ENCODE assay signal across 15 cellular contexts in genomic region chr1:115467196-115467595, GRCh38.
A peak's percentile ranks its signal among the peaks of the same experiment; 100 is the strongest.
DNase-seq lines count a peak whose midpoint lies in the region; ATAC-seq and TF ChIP-seq lines count a peak whose summit lies in the region.
"Had no signal": no experiment of that assay in that cellular context is flagged by ENCODE, and none has a peak within 500 bp of the region (broad histone marks: within the 10 kb centered on the region; RNA-seq: fewer than 3 reads in every experiment).

No MANE protein-coding gene starts in this region.

- no peak overlapping the region for H3K27ac Mint-ChIP-seq in activated CD8-positive, alpha-beta memory T cell treated with anti-CD3 and anti-CD28 coated beads, Interleukin-2, amount 10 ng/mL, durations not matched to agents 7 days and 5 days
- H3K27ac Mint-ChIP-seq in chondrocyte (ENCODE audit: unreplicated experiment), result no peak overlapping the region
- H3K27ac Mint-ChIP-seq: B cell; CD8-positive, alpha-beta T cell; GM23338 had no signal

- H3K27me3 Mint-ChIP-seq in activated CD8-positive, alpha-beta memory T cell treated with anti-CD3 and anti-CD28 coated beads, Interleukin-2, amount 10 ng/mL, durations not matched to agents 7 days and 5 days, result no peaks in the 10 kb centered on the region
- no peaks in the 10 kb centered on the region for H3K27me3 Mint-ChIP-seq in chondrocyte (ENCODE audit: low read depth)

- ATAC-seq in activated CD8-positive, alpha-beta memory T cell treated with anti-CD3 and anti-CD28 coated beads, Interleukin-2, amount 10 ng/mL, durations not matched to agents 7 days and 5 days, result no peak
- no peak for ATAC-seq in omental fat pad (ENCODE audit: low FRiP score)
- ATAC-seq: CD8-positive, alpha-beta T cell had no signal

- H3K9me3 Mint-ChIP-seq in activated CD8-positive, alpha-beta memory T cell treated with anti-CD3 and anti-CD28 coated beads, Interleukin-2, amount 10 ng/mL, durations not matched to agents 7 days and 5 days (ENCODE audit: low read depth), result no peaks in the 10 kb centered on the region
- no peaks in the 10 kb centered on the region for H3K9me3 Mint-ChIP-seq in chondrocyte (ENCODE audit: low read depth)
- H3K9me3 Mint-ChIP-seq: CD8-positive, alpha-beta T cell; GM23338 had no signal

- CTCF ChIA-PET in activated CD8-positive, alpha-beta memory T cell treated with anti-CD3 and anti-CD28 coated beads, Interleukin-2, amount 10 ng/mL, durations not matched to agents 7 days and 5 days (lab: Charles Lee), result interaction anchor here (1.3 kb wide), 1 partner anchor 129 kb away, joined by 3 read pairs; no protein-coding TSS in a partner anchor

- H3K4me3 Mint-ChIP-seq in activated CD8-positive, alpha-beta memory T cell treated with anti-CD3 and anti-CD28 coated beads, Interleukin-2, amount 10 ng/mL, durations not matched to agents 7 days and 5 days, result no peak overlapping the region
- no peak overlapping the region for H3K4me3 Mint-ChIP-seq in chondrocyte (ENCODE audit: unreplicated experiment)
- H3K4me3 Mint-ChIP-seq: B cell; CD8-positive, alpha-beta T cell; GM23338 had no signal

- peak; percentile 7 for DNase-seq in activated CD8-positive, alpha-beta memory T cell treated with anti-CD3 and anti-CD28 coated beads, Interleukin-2, amount 10 ng/mL, durations not matched to agents 7 days and 5 days
- no peak for DNase-seq in activated CD8-positive, alpha-beta memory T cell treated with anti-CD3 and anti-CD28 coated beads, Interleukin-2, amount 50 U/mL, for 48 hours
- DNase-seq in NCI-H82 treated with DMSO at 0.1 percent for 48 hours (lab: John Stamatoyannopoulos, UW; ENCODE audit: unreplicated experiment) (peak; percentile 15), mucosa of gallbladder (ENCODE audit: low spot score) (peak; percentile 1), omental fat pad (ENCODE audit: low spot score) (no peak), medulla oblongata (ENCODE audit: extremely low spot score) (no peak), chondrocyte (ENCODE audit: low spot score) (no peak)
- DNase-seq: 8988T; Calu3; CD8-positive, alpha-beta T cell; DMS79 treated with DMSO at 0.1 percent for 48 hours; GF-D8; HCEC 1CT had no signal

- no peaks in the 10 kb centered on the region for H3K36me3 Mint-ChIP-seq in activated CD8-positive, alpha-beta memory T cell treated with anti-CD3 and anti-CD28 coated beads, Interleukin-2, amount 10 ng/mL, durations not matched to agents 7 days and 5 days
- H3K36me3 Mint-ChIP-seq in chondrocyte (ENCODE audit: low read depth), result no peaks in the 10 kb centered on the region
- H3K36me3 Mint-ChIP-seq: CD8-positive, alpha-beta T cell had no signal

- TF ChIP-seq CTCF in omental fat pad (IDR thresholded peaks at IDR 0.05) (no peak), chondrocyte (IDR thresholded peaks at IDR 0.05) (no peak)

- peaks cover 2% of the 10 kb centered on the region for H3K4me1 Mint-ChIP-seq in activated CD8-positive, alpha-beta memory T cell treated with anti-CD3 and anti-CD28 coated beads, Interleukin-2, amount 10 ng/mL, durations not matched to agents 7 days and 5 days
- peaks cover 27% of the 10 kb centered on the region for H3K4me1 Mint-ChIP-seq in chondrocyte (ENCODE audit: low read depth)
- H3K4me1 Mint-ChIP-seq: B cell had no signal

Comparison
In these comparisons a context has a peak if more than half of its experiments do, and no peak if none do; other contexts are left out.
1. DNase-seq: peak in activated CD8-positive, alpha-beta memory T cell treated with anti-CD3 and anti-CD28 coated beads, Interleukin-2, amount 10 ng/mL, durations not matched to agents 7 days and 5 days (single experiment), NCI-H82 treated with DMSO at 0.1 percent for 48 hours (single experiment) and mucosa of gallbladder (single experiment); none in activated CD8-positive, alpha-beta memory T cell treated with anti-CD3 and anti-CD28 coated beads, Interleukin-2, amount 50 U/mL, for 48 hours (single experiment), omental fat pad (single experiment), medulla oblongata (single experiment) and chondrocyte (single experiment).